In genomic region chr7:34091330-34091917, GRCh38 we compare ENCODE assay signal across 8 cellular contexts.
DNase-seq lines count a peak whose midpoint lies in the region; ATAC-seq and TF ChIP-seq lines count a peak whose summit lies in the region.

No MANE protein-coding gene starts in this region.

- H3K27ac ChIP-seq in heart left ventricle (no peak overlapping the region), ascending aorta (no peak overlapping the region)

- intact Hi-C loops in heart left ventricle (cut with DNase I): loop anchor here in 1 of 10 donors (10.0 kb wide), 1 partner anchor 73 kb away; no protein-coding TSS in a partner anchor
- intact Hi-C loops in Right ventricle myocardium inferior (cut with DNase I): no loop called here
- intact Hi-C loops in ascending aorta (cut with DNase I): no loop called here

- no peaks in the 10 kb centered on the region for H3K27me3 ChIP-seq in heart left ventricle
- H3K27me3 ChIP-seq in ascending aorta: no peaks in the 10 kb centered on the region

- 26 to 34% (median 27%) methylated on average over 4 of the region's 4 CpGs for WGBS in heart left ventricle, 4 donors

- ATAC-seq in heart left ventricle (no peak), Right ventricle myocardium inferior (no peak), GM21723 (IDR thresholded peaks at IDR 0.05; ENCODE audit: unreplicated experiment) (no peak), HG03460 (IDR thresholded peaks at IDR 0.05; ENCODE audit: unreplicated experiment) (no peak)

- H3K27me3 Mint-ChIP-seq in chondrocyte (ENCODE audit: low read depth) (peaks cover 2% of the 10 kb centered on the region), osteocyte (ENCODE audit: unreplicated experiment) (no peaks in the 10 kb centered on the region)

- no peaks in the 10 kb centered on the region for H3K36me3 Mint-ChIP-seq in chondrocyte (ENCODE audit: low read depth)
- H3K36me3 Mint-ChIP-seq in osteocyte (ENCODE audit: unreplicated experiment): no peaks in the 10 kb centered on the region

- H3K4me3 ChIP-seq in heart left ventricle (no peak overlapping the region), ascending aorta (no peak overlapping the region)

- H3K9me3 ChIP-seq in heart left ventricle (peaks cover 0 to 9% (median 0%) of the 10 kb centered on the region in 12 donors), ascending aorta (no peaks in the 10 kb centered on the region)

- H3K4me3 Mint-ChIP-seq in chondrocyte (ENCODE audit: unreplicated experiment): no peak overlapping the region
- no peak overlapping the region for H3K4me3 Mint-ChIP-seq in osteocyte (ENCODE audit: unreplicated experiment)

- H3K9me3 Mint-ChIP-seq in chondrocyte (ENCODE audit: low read depth): peaks cover 6% of the 10 kb centered on the region
- no peaks in the 10 kb centered on the region for H3K9me3 Mint-ChIP-seq in osteocyte (ENCODE audit: unreplicated experiment)

- H3K27ac Mint-ChIP-seq in chondrocyte (ENCODE audit: unreplicated experiment) (no peak overlapping the region), osteocyte (ENCODE audit: unreplicated experiment) (no peak overlapping the region)

- TF ChIP-seq CTCF in heart left ventricle (IDR thresholded peaks at IDR 0.05) (peak; percentile 20 to 61 (median 47)), chondrocyte (IDR thresholded peaks at IDR 0.05) (peak; percentile 74), osteocyte (IDR thresholded peaks at IDR 0.05) (peak; percentile 47), ascending aorta (IDR thresholded peaks at IDR 0.05) (peak in 1 of 3 experiments; percentile 14)

- no peak for TF ChIP-seq POLR2A in heart left ventricle (IDR thresholded peaks at IDR 0.05)

- H3K36me3 ChIP-seq in heart left ventricle (no peaks in the 10 kb centered on the region), ascending aorta (no peaks in the 10 kb centered on the region)

- H3K4me1 Mint-ChIP-seq in chondrocyte (ENCODE audit: low read depth) (peaks cover 9% of the 10 kb centered on the region), osteocyte (ENCODE audit: unreplicated experiment) (peaks cover 7% of the 10 kb centered on the region)

- H3K4me1 ChIP-seq in heart left ventricle (peaks cover 0 to 7% (median 2%) of the 10 kb centered on the region in 12 donors), ascending aorta (no peaks in the 10 kb centered on the region)

- DNase-seq in heart left ventricle: no peak
- DNase-seq in Right ventricle myocardium inferior (ENCODE audit: missing footprints): no peak
- peak; percentile 68 for DNase-seq in NAMALWA (ENCODE audit: low spot score)
- no peak for DNase-seq in chondrocyte (ENCODE audit: low spot score)
- DNase-seq in osteocyte (ENCODE audit: extremely low spot score, unreplicated experiment): no peak
- no peak for DNase-seq in ascending aorta (ENCODE audit: low spot score in 2 of 2)
